Comparison of ENCODE assay signal across 8 cellular contexts in genomic region chr5:132437604-132438275, GRCh38. TPM values are rescaled to one million over a fixed set of nuclear protein-coding genes. Genes with fewer than 3 reads are reported as not detected.
DNase-seq lines count a peak whose midpoint lies in the region; ATAC-seq and TF ChIP-seq lines count a peak whose summit lies in the region.

No MANE protein-coding gene starts in this region.

- peak overlapping the region in 18 of 59 donors; percentile 1 to 53 (median 20) for H3K27ac ChIP-seq in dorsolateral prefrontal cortex

- H3K4me3 Mint-ChIP-seq in activated naive CD4-positive, alpha-beta T cell treated with anti-CD3 and anti-CD28 coated beads, Interleukin-2, amount 50 U/mL, for 24 hours = peak overlapping the region; percentile 70

- no peaks in the 10 kb centered on the region for H3K27me3 Mint-ChIP-seq in activated naive CD4-positive, alpha-beta T cell treated with anti-CD3 and anti-CD28 coated beads, Interleukin-2, amount 50 U/mL, for 24 hours

- H3K27ac Mint-ChIP-seq in activated naive CD4-positive, alpha-beta T cell treated with anti-CD3 and anti-CD28 coated beads, Interleukin-2, amount 50 U/mL, for 24 hours = peak overlapping the region; percentile 91

- H3K4me3 ChIP-seq in dorsolateral prefrontal cortex = no peak overlapping the region

- peaks cover 88% of the 10 kb centered on the region for H3K4me1 Mint-ChIP-seq in activated naive CD4-positive, alpha-beta T cell treated with anti-CD3 and anti-CD28 coated beads, Interleukin-2, amount 50 U/mL, for 24 hours

- no peaks in the 10 kb centered on the region for H3K9me3 Mint-ChIP-seq in activated naive CD4-positive, alpha-beta T cell treated with anti-CD3 and anti-CD28 coated beads, Interleukin-2, amount 50 U/mL, for 24 hours

- TF ChIP-seq CTCF in dorsolateral prefrontal cortex (IDR thresholded peaks at IDR 0.05 in 54 of 56, conservative IDR thresholded peaks at IDR 0.05 in 2 of 56; ENCODE audit: low read depth in 1 of 56, partially characterized antibody in 56 of 56) = no peak

- DNase-seq in OCI-M1 (lab: John Stamatoyannopoulos, UW) = peak; percentile 88
- DNase-seq in iPS-NIHi11 (ENCODE audit: low spot score) = peak; percentile 75
- peak; percentile 61 for DNase-seq in stimulated activated CD4-positive, alpha-beta T cell treated with anti-CD3 and anti-CD28 coated beads, Interleukin-4, amount 100 ng/mL, for 1 hour
- DNase-seq in KG1 (lab: John Stamatoyannopoulos, UW) = no peak
- no peak for DNase-seq in dorsolateral prefrontal cortex

- peaks cover 5% of the 10 kb centered on the region for H3K36me3 Mint-ChIP-seq in activated naive CD4-positive, alpha-beta T cell treated with anti-CD3 and anti-CD28 coated beads, Interleukin-2, amount 50 U/mL, for 24 hours

- ATAC-seq in GM18858 (IDR thresholded peaks at IDR 0.05; ENCODE audit: unreplicated experiment) = peak; percentile 68
- ATAC-seq in HG02852 (IDR thresholded peaks at IDR 0.05; ENCODE audit: unreplicated experiment) = peak; percentile 79

- H3K27me3 ChIP-seq in dorsolateral prefrontal cortex = no peaks in the 10 kb centered on the region

- intact Hi-C loops in dorsolateral prefrontal cortex (cut with DNase I) = no loop called here

RNA-seq across cellular contexts. Expression of gene IRF1, which starts 52.8 kb away (rescaled TPM):
- 10 to 100 TPM in 39 of 120 experiments, 1 to 10 TPM in 81; 2.5 to 38.3 (median 8.3) TPM for total RNA-seq in dorsolateral prefrontal cortex

Comparison
In these comparisons a context has a peak if more than half of its experiments do, and no peak if none do; other contexts are left out.
1. DNase-seq: peak in OCI-M1 (single experiment), iPS-NIHi11 (single experiment) and stimulated activated CD4-positive, alpha-beta T cell treated with anti-CD3 and anti-CD28 coated beads, Interleukin-4, amount 100 ng/mL, for 1 hour (single experiment); none in KG1 (single experiment) and dorsolateral prefrontal cortex (0 of 10).